In the genomic region with DNA sequence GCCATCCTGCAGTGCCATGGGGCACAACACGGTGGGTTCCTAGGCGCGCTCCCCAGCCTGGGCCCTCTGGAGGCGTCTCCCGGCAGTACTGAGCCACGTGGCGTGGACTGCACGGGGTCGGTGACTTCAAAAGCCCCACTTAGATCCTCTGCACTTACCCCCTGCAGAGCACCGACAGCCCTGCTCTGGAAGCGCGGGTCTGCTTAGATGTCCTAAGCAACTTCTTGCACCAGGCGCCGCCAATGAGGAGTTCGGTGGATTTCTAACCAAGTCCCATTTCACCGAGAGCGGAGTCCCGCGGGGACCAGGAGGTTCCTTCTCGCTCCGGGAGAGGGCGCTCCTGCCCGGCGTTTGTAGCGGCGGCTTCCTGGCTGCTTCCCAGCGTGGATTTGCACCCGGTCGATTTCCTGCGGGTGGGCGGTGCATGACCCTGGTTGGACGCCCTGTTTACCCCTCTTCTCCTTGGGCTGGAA, we compare ENCODE assay signal across 9 cellular contexts. TPM values are rescaled to one million over a fixed set of nuclear protein-coding genes. Genes with fewer than 3 reads are reported as not detected.
DNase-seq lines count a peak whose midpoint lies in the region; ATAC-seq and TF ChIP-seq lines count a peak whose summit lies in the region.
"Had no signal": no experiment of that assay in that cellular context is flagged by ENCODE, and none has a peak within 500 bp of the region (broad histone marks: within the 10 kb centered on the region; RNA-seq: fewer than 3 reads in every experiment).

No MANE protein-coding gene starts in this region.

- H3K27ac ChIP-seq in C4-2B (no peak overlapping the region), HUES6 (ENCODE audit: low read depth, low read length) (no peak overlapping the region), gastroesophageal sphincter (no peak overlapping the region)

- TF ChIP-seq EP300 in gastroesophageal sphincter (IDR thresholded peaks at IDR 0.05): no peak

- WGBS in gastroesophageal sphincter (ENCODE audit: low coverage in 1 of 2), 2 donors: no CpG with 5 or more reads among the region's 32 CpGs

- peak; percentile 6 for DNase-seq in effector CD8-positive, alpha-beta T cell (lab: John Stamatoyannopoulos, UW)
- DNase-seq in midbrain (lab: John Stamatoyannopoulos, UW) (peak; percentile 30), MG63 (no peak)

- H3K27me3 ChIP-seq in HUES6 (ENCODE audit: control insufficient read depth, insufficient read depth, low read length) (peaks cover 18% of the 10 kb centered on the region), gastroesophageal sphincter (peaks cover 90% of the 10 kb centered on the region), MG63 (no peaks in the 10 kb centered on the region)

- no peak for TF ChIP-seq POLR2A in gastroesophageal sphincter (IDR thresholded peaks at IDR 0.05)

- ATAC-seq in gastroesophageal sphincter (no peak), GM21619 (IDR thresholded peaks at IDR 0.05; ENCODE audit: unreplicated experiment) (no peak), HG02981 (IDR thresholded peaks at IDR 0.05; ENCODE audit: unreplicated experiment) (no peak)

- no peak overlapping the region for H3K9ac ChIP-seq in HUES6 (ENCODE audit: low read length)

- TF ChIP-seq CTCF in C4-2B (conservative IDR thresholded peaks at IDR 0.05): peak; percentile 75
- peak in 2 of 4 experiments; percentile 47 to 66 for TF ChIP-seq CTCF in gastroesophageal sphincter (IDR thresholded peaks at IDR 0.05)

- peak overlapping the region; percentile 49 for H3K4me3 ChIP-seq in HUES6 (ENCODE audit: low read depth, low read length)
- peak overlapping the region in 1 of 2 donors; percentile 8 for H3K4me3 ChIP-seq in gastroesophageal sphincter
- H3K4me3 ChIP-seq in MG63: no peak overlapping the region

- H3K36me3 ChIP-seq in HUES6 (ENCODE audit: control insufficient read depth, insufficient read depth, low read length): no peaks in the 10 kb centered on the region
- H3K36me3 ChIP-seq in gastroesophageal sphincter: no peaks in the 10 kb centered on the region
- H3K36me3 ChIP-seq in MG63: no peaks in the 10 kb centered on the region

- H3K9me3 ChIP-seq in HUES6 (ENCODE audit: control insufficient read depth, insufficient read depth, low read depth, low read length): no peaks in the 10 kb centered on the region
- H3K9me3 ChIP-seq in gastroesophageal sphincter: no peaks in the 10 kb centered on the region
- peaks cover 3% of the 10 kb centered on the region; the same call in 1 of the 2 replicates for H3K9me3 ChIP-seq in MG63

- H3K4me1 ChIP-seq in HUES6 (ENCODE audit: control insufficient read depth, insufficient read depth, low read length) (no peaks in the 10 kb centered on the region), gastroesophageal sphincter (peaks cover 0 to 8% (median 0%) of the 10 kb centered on the region in 3 donors)

RNA-seq across cellular contexts. Expression of a gene that starts 25.2 kb away (rescaled TPM):
- 10 to 100 TPM in 2 of 4 donors, 1 to 10 TPM in 2; 5.2 to 11.5 (median 8.6) TPM for total RNA-seq in gastroesophageal sphincter
- 2.6 and 11.8 TPM in 2 replicates for total RNA-seq in MG63 (2014; rRNA removed; shearing (Covaris generic); ENCODE audit: low replicate concordance)

RNA-seq across cellular contexts. Expression of a gene that starts 40.9 kb away (rescaled TPM):
- total RNA-seq in gastroesophageal sphincter: not detected
- total RNA-seq in MG63 (2014; rRNA removed; shearing (Covaris generic); ENCODE audit: low replicate concordance): not detected in 2 replicates
- total RNA-seq: M059J had no signal

RNA-seq across cellular contexts. Expression of a gene that starts 50.3 kb away (rescaled TPM):
- total RNA-seq in gastroesophageal sphincter: not detected
- not detected in 2 replicates for total RNA-seq in MG63 (2014; rRNA removed; shearing (Covaris generic); ENCODE audit: low replicate concordance)
- total RNA-seq: M059J had no signal

RNA-seq across cellular contexts. Expression of a gene that starts 53.7 kb away (rescaled TPM):
- 10 to 100 TPM; 15.6 to 29.0 (median 19.2) TPM for total RNA-seq in gastroesophageal sphincter
- total RNA-seq in MG63 (2014; rRNA removed; shearing (Covaris generic); ENCODE audit: low replicate concordance): 0.59 and 4.7 TPM in 2 replicates

RNA-seq across cellular contexts. Expression of a gene that starts 57.1 kb away (rescaled TPM):
- total RNA-seq in gastroesophageal sphincter: 10 to 100 TPM in 3 of 4 donors, 1 to 10 TPM in 1; 9.2 to 14.5 (median 11.8) TPM
- total RNA-seq in MG63 (2014; rRNA removed; shearing (Covaris generic); ENCODE audit: low replicate concordance): 1.1 and 2.7 TPM in 2 replicates
